In the genomic region with DNA sequence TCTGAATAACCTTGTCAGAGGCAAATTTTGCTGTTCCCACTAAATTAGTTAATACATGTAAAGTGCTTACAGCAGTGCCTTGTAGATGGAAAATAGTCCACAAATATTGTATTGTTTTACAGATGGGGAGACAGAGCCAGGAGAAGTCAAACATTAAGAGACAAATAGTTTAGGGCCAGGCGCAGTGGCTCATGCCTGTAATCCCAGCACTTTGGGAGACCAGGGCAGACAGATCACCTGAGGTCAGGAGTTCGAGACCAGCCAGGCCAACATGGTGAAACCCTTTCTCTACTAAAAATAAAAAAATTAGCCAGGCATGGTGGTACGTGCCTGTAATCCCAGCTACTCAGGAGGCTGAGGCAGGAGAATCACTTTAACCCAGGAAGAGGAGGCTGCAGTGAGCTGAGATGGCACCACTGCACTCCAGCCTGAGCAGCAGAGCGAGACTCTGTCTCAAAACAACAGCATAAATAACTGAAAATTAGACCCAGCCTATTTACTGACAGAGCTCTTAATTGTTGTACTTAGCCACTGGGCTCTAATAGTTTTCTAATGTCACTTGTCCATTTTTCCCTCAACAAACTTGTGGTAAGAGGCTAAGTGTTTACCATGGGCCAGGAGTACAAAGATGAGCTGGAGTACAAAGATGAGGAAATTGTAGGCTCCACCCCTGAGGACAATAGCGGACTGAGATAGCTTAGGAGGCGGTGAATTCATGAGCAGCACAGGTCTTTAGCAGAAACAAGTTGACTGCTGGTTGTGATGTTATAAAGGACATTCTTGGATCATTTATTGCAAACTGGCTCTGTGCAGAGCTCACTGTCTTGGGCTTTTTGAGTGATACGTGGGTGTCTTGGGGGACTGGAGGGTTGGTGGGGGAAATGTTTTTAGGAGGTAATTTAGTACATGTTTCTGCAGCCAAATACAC, we compare ENCODE assay signal across 17 cellular contexts. TPM values are rescaled to one million over a fixed set of nuclear protein-coding genes. Genes with fewer than 3 reads are reported as not detected.
"Had no signal": no experiment of that assay in that cellular context is flagged by ENCODE, and none has a peak within 500 bp of the region (broad histone marks: within the 10 kb centered on the region; RNA-seq: fewer than 3 reads in every experiment).

No MANE protein-coding gene starts in this region.

- H3K27me3 Mint-ChIP-seq: activated T-cell treated with anti-CD3 and anti-CD28 coated beads, Interleukin-2, amount 50 U/mL, for 24 hours; brain; central memory CD8-positive, alpha-beta T cell; effector memory CD8-positive, alpha-beta T cell; naive thymus-derived CD4-positive, alpha-beta T cell; progenitor cell of endocrine pancreas; stimulated activated memory B cell treated with anti-CD40 and anti-IgM and Interleukin-4, amounts not matched to agents 10 μg/mL and 1 μg/mL and 100 μg/mL, for 72 hours had no signal

- H3K9me3 Mint-ChIP-seq: activated naive CD4-positive, alpha-beta T cell treated with anti-CD3 and anti-CD28 coated beads, Interleukin-2, amount 50 U/mL, for 72 hours; activated T-cell treated with anti-CD3 and anti-CD28 coated beads, Interleukin-2, amount 50 U/mL, for 24 hours; brain; central memory CD8-positive, alpha-beta T cell; effector memory CD8-positive, alpha-beta T cell; naive thymus-derived CD4-positive, alpha-beta T cell; stimulated activated memory B cell treated with anti-CD40 and anti-IgM and Interleukin-4, amounts not matched to agents 10 μg/mL and 1 μg/mL and 100 μg/mL, for 72 hours had no signal

- H3K27ac ChIP-seq: tibial nerve had no signal

- DNase-seq: activated CD4-positive, alpha-beta T cell treated with anti-CD3 and anti-CD28 coated beads, Interleukin-2, amount 50 U/mL, for 4 hours; activated CD4-positive, CD25-positive, alpha-beta regulatory T cell treated with anti-CD3 and anti-CD28 coated beads, Interleukin-2, amount 50 U/mL, for 72 hours; activated effector memory CD4-positive, alpha-beta T cell treated with Interleukin-2 at 50 U/mL for 16 hours; activated T-cell treated with anti-CD3 and anti-CD28 coated beads, Interleukin-2, amount 50 U/mL, for 24 hours; amygdala; effector memory CD8-positive, alpha-beta T cell; hypothalamus; naive thymus-derived CD4-positive, alpha-beta T cell; right cardiac atrium; stimulated activated CD4-positive, alpha-beta T cell treated with anti-CD3 and anti-CD28 coated beads, Interleukin-1b, Interleukin-23, amount 100 ng/mL, for 48 hours had no signal

- ATAC-seq: activated naive CD4-positive, alpha-beta T cell treated with anti-CD3 and anti-CD28 coated beads, Interleukin-2, amount 50 U/mL, for 72 hours; effector memory CD8-positive, alpha-beta T cell; naive thymus-derived CD4-positive, alpha-beta T cell; right cardiac atrium; stimulated activated memory B cell treated with anti-CD40 and anti-IgM and Interleukin-4, amounts not matched to agents 10 μg/mL and 1 μg/mL and 100 μg/mL, for 72 hours had no signal

- H3K27me3 ChIP-seq: tibial nerve had no signal

- H3K4me3 ChIP-seq: tibial nerve had no signal

- H3K4me3 Mint-ChIP-seq: activated T-cell treated with anti-CD3 and anti-CD28 coated beads, Interleukin-2, amount 50 U/mL, for 24 hours; central memory CD8-positive, alpha-beta T cell; effector memory CD8-positive, alpha-beta T cell; naive thymus-derived CD4-positive, alpha-beta T cell; stimulated activated memory B cell treated with anti-CD40 and anti-IgM and Interleukin-4, amounts not matched to agents 10 μg/mL and 1 μg/mL and 100 μg/mL, for 72 hours had no signal

- H3K27ac Mint-ChIP-seq: activated naive CD4-positive, alpha-beta T cell treated with anti-CD3 and anti-CD28 coated beads, Interleukin-2, amount 50 U/mL, for 72 hours; activated T-cell treated with anti-CD3 and anti-CD28 coated beads, Interleukin-2, amount 50 U/mL, for 24 hours; progenitor cell of endocrine pancreas; stimulated activated memory B cell treated with anti-CD40 and anti-IgM and Interleukin-4, amounts not matched to agents 10 μg/mL and 1 μg/mL and 100 μg/mL, for 72 hours had no signal

- H3K36me3 Mint-ChIP-seq: activated naive CD4-positive, alpha-beta T cell treated with anti-CD3 and anti-CD28 coated beads, Interleukin-2, amount 50 U/mL, for 72 hours had no signal

- H3K9me3 ChIP-seq: tibial nerve had no signal

RNA-seq across cellular contexts. Expression of a gene that starts 23.6 kb away (rescaled TPM):
- total RNA-seq: epithelial cell of proximal tubule had no signal
- polyA plus RNA-seq: naive thymus-derived CD4-positive, alpha-beta T cell had no signal
